1 cellular context compared by ENCODE assay signal in the genomic region with DNA sequence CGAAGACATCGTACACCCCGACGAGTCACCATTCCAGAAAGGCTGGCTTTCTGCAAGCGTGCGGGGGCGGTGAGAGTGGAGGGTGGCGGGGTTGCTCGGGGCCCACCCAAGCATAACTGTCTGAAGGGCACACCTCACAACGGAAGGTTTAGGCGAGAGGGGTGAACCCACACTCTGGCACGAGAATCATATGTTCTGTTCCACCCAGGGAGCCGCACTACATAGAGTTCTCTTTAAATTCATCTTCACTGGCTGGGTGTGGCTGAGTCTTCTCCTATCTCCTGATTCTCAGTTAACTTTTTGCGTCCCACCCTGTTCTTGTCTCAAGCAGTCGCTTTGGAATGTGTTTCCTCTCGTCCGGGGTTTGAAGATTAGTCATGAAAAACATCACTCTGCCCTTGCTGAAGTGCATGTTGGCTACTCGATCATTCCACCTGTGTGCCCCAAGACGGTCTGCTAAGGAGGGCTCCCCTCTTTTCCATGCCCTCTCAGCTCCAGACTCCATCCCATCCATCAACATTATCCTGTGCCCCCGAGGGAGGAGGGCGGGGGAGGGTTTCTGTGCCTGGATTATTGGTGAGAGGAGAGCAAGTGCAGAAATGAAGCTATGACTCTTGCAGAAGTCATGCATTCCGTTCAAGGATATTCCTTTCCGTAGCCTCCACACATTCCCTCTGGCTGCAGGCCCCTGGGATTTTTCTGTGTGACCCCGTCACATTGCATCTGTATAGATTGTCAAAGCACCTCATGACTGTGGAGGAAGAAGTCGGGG.
TF ChIP-seq lines count a peak whose summit lies in the region.

No MANE protein-coding gene starts in this region.

TF ChIP-seq in WTC11, 78 proteins besides CTCF, POLR2A, EP300 and RAD21 (continued from another document):
- TF ChIP-seq, protein P1, sequence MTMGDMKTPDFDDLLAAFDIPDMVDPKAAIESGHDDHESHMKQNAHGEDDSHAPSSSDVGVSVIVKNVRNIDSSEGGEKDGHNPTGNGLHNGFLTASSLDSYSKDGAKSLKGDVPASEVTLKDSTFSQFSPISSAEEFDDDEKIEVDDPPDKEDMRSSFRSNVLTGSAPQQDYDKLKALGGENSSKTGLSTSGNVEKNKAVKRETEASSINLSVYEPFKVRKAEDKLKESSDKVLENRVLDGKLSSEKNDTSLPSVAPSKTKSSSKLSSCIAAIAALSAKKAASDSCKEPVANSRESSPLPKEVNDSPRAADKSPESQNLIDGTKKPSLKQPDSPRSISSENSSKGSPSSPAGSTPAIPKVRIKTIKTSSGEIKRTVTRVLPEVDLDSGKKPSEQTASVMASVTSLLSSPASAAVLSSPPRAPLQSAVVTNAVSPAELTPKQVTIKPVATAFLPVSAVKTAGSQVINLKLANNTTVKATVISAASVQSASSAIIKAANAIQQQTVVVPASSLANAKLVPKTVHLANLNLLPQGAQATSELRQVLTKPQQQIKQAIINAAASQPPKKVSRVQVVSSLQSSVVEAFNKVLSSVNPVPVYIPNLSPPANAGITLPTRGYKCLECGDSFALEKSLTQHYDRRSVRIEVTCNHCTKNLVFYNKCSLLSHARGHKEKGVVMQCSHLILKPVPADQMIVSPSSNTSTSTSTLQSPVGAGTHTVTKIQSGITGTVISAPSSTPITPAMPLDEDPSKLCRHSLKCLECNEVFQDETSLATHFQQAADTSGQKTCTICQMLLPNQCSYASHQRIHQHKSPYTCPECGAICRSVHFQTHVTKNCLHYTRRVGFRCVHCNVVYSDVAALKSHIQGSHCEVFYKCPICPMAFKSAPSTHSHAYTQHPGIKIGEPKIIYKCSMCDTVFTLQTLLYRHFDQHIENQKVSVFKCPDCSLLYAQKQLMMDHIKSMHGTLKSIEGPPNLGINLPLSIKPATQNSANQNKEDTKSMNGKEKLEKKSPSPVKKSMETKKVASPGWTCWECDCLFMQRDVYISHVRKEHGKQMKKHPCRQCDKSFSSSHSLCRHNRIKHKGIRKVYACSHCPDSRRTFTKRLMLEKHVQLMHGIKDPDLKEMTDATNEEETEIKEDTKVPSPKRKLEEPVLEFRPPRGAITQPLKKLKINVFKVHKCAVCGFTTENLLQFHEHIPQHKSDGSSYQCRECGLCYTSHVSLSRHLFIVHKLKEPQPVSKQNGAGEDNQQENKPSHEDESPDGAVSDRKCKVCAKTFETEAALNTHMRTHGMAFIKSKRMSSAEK (CRISPR knock-in tag; IDR thresholded peaks at IDR 0.05; ENCODE audit: borderline replicate concordance): no peak
- TF ChIP-seq, protein P2, sequence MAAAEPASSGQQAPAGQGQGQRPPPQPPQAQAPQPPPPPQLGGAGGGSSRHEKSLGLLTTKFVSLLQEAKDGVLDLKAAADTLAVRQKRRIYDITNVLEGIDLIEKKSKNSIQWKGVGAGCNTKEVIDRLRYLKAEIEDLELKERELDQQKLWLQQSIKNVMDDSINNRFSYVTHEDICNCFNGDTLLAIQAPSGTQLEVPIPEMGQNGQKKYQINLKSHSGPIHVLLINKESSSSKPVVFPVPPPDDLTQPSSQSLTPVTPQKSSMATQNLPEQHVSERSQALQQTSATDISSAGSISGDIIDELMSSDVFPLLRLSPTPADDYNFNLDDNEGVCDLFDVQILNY (CRISPR knock-in tag; IDR thresholded peaks at IDR 0.05): no peak
- TF ChIP-seq, protein P3, sequence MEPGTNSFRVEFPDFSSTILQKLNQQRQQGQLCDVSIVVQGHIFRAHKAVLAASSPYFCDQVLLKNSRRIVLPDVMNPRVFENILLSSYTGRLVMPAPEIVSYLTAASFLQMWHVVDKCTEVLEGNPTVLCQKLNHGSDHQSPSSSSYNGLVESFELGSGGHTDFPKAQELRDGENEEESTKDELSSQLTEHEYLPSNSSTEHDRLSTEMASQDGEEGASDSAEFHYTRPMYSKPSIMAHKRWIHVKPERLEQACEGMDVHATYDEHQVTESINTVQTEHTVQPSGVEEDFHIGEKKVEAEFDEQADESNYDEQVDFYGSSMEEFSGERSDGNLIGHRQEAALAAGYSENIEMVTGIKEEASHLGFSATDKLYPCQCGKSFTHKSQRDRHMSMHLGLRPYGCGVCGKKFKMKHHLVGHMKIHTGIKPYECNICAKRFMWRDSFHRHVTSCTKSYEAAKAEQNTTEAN (CRISPR knock-in tag; IDR thresholded peaks at IDR 0.05): no peak
- no peak for TF ChIP-seq GTF2I (CRISPR knock-in tag; conservative IDR thresholded peaks at IDR 0.05)
- TF ChIP-seq CREB1 (CRISPR knock-in tag; IDR thresholded peaks at IDR 0.05): no peak
- no peak for TF ChIP-seq ZNF671 (CRISPR knock-in tag; IDR thresholded peaks at IDR 0.05)
- TF ChIP-seq TCF7 (CRISPR knock-in tag; IDR thresholded peaks at IDR 0.05; ENCODE audit: low read depth): no peak
- no peak for TF ChIP-seq ATF1 (CRISPR knock-in tag; IDR thresholded peaks at IDR 0.05)
- TF ChIP-seq, protein P4, sequence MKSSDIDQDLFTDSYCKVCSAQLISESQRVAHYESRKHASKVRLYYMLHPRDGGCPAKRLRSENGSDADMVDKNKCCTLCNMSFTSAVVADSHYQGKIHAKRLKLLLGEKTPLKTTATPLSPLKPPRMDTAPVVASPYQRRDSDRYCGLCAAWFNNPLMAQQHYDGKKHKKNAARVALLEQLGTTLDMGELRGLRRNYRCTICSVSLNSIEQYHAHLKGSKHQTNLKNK (CRISPR knock-in tag; IDR thresholded peaks at IDR 0.05): no peak
- TF ChIP-seq, protein P5, sequence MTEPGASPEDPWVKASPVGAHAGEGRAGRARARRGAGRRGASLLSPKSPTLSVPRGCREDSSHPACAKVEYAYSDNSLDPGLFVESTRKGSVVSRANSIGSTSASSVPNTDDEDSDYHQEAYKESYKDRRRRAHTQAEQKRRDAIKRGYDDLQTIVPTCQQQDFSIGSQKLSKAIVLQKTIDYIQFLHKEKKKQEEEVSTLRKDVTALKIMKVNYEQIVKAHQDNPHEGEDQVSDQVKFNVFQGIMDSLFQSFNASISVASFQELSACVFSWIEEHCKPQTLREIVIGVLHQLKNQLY (CRISPR knock-in tag; IDR thresholded peaks at IDR 0.05): no peak
- no peak for TF ChIP-seq FOXP1 (CRISPR knock-in tag; IDR thresholded peaks at IDR 0.05; ENCODE audit: borderline replicate concordance)
- no peak for TF ChIP-seq NFE2L1 (CRISPR knock-in tag; IDR thresholded peaks at IDR 0.05)
- TF ChIP-seq NFATC4 (CRISPR knock-in tag; IDR thresholded peaks at IDR 0.05): no peak
- no peak for TF ChIP-seq IRF2 (CRISPR knock-in tag; IDR thresholded peaks at IDR 0.05; ENCODE audit: borderline replicate concordance, low read depth)
